Comparison of ENCODE assay signal across 11 cellular contexts in genomic region chrX:71107762-71108360, GRCh38. TPM values are rescaled to one million over a fixed set of nuclear protein-coding genes. Genes with fewer than 3 reads are reported as not detected.
DNase-seq lines count a peak whose midpoint lies in the region; TF ChIP-seq lines count a peak whose summit lies in the region.
"Had no signal": no experiment of that assay in that cellular context is flagged by ENCODE, and none has a peak within 500 bp of the region (broad histone marks: within the 10 kb centered on the region; RNA-seq: fewer than 3 reads in every experiment).

No MANE protein-coding gene starts in this region.

- intact Hi-C loops in CD14-positive monocyte (cut with micrococcal nuclease): no loop called here

- H3K36me3 ChIP-seq in endodermal cell (ENCODE audit: control insufficient read depth, insufficient read depth, low read length): no peaks in the 10 kb centered on the region

- WGBS in endodermal cell (ENCODE audit: insufficient coverage in 1 of 2, insufficient read length in 1 of 2), 2 experiments: 65 to 78% methylated on average over 2 to 9 of the region's 9 CpGs

- CTCF ChIA-PET in activated naive CD4-positive, alpha-beta T cell treated with anti-CD3 and anti-CD28 coated beads, Interleukin-2, amount 10 ng/mL, durations not matched to agents 7 days and 5 days (lab: Charles Lee): interaction anchor here (1.4 kb wide), 1 partner anchor 9 kb away, joined by 4 read pairs; no protein-coding TSS in a partner anchor
- CTCF ChIA-PET in RWPE1 (lab: Yijun Ruan, JAX): no interaction called here

- H3K27me3 ChIP-seq in endodermal cell (ENCODE audit: control insufficient read depth, insufficient read depth, low read length, poor library complexity, severe bottlenecking): no peaks in the 10 kb centered on the region

- peaks cover 65% of the 10 kb centered on the region for H3K4me1 Mint-ChIP-seq in activated naive CD4-positive, alpha-beta T cell treated with anti-CD3 and anti-CD28 coated beads, Interleukin-2, amount 10 ng/mL, durations not matched to agents 7 days and 5 days
- H3K4me1 Mint-ChIP-seq in nephron progenitor cell: peaks cover 81% of the 10 kb centered on the region
- peaks cover 82% of the 10 kb centered on the region for H3K4me1 Mint-ChIP-seq in CD14-positive monocyte
- peaks cover 11% of the 10 kb centered on the region for H3K4me1 Mint-ChIP-seq in endodermal cell

- H3K9me3 ChIP-seq in endodermal cell (ENCODE audit: control insufficient read depth, low read length): no peaks in the 10 kb centered on the region

- peak overlapping the region; percentile 22; the same call in 1 of the 2 replicates for H3K4me3 ChIP-seq in GM08714 (ENCODE audit: low read length)
- H3K4me3 ChIP-seq in endodermal cell (ENCODE audit: low read length): no peak overlapping the region

- no peaks in the 10 kb centered on the region for H3K9me3 Mint-ChIP-seq in activated naive CD4-positive, alpha-beta T cell treated with anti-CD3 and anti-CD28 coated beads, Interleukin-2, amount 10 ng/mL, durations not matched to agents 7 days and 5 days
- H3K9me3 Mint-ChIP-seq in nephron progenitor cell (peaks cover 75% of the 10 kb centered on the region), CD14-positive monocyte (peaks cover 0 to 1% (median 0%) of the 10 kb centered on the region in 7 donors), endodermal cell (peaks cover 76% of the 10 kb centered on the region)

- DNase-seq in NOMO-1 treated with dmso at 0.1 percent for 144 hours (lab: John Stamatoyannopoulos, UW; ENCODE audit: unreplicated experiment) (peak; percentile 26), nephron progenitor cell (peak; percentile 35), CD14-positive monocyte (ENCODE audit: low spot score) (no peak), RWPE1 (ENCODE audit: low spot score) (no peak), endodermal cell (no peak), SHP77 treated with DMSO at 0.1 percent for 48 hours (lab: John Stamatoyannopoulos, UW) (no peak)
- DNase-seq in activated naive CD4-positive, alpha-beta T cell treated with anti-CD3 and anti-CD28 coated beads, Interleukin-2, amount 10 ng/mL, durations not matched to agents 7 days and 5 days: peak; percentile 70
- DNase-seq: activated CD4-positive, CD25-positive, alpha-beta regulatory T cell treated with anti-CD3 and anti-CD28 coated beads, Interleukin-2, amount 50 U/mL, for 72 hours; EL; nucleus accumbens had no signal

- POLR2A ChIA-PET in RWPE1 (lab: Yijun Ruan, JAX; ENCODE audit: low non-redundant PET): no interaction called here

- H3K36me3 Mint-ChIP-seq in activated naive CD4-positive, alpha-beta T cell treated with anti-CD3 and anti-CD28 coated beads, Interleukin-2, amount 10 ng/mL, durations not matched to agents 7 days and 5 days: peaks cover 66% of the 10 kb centered on the region
- H3K36me3 Mint-ChIP-seq in nephron progenitor cell (ENCODE audit: low read depth) (no peaks in the 10 kb centered on the region), CD14-positive monocyte (peaks cover 0 to 15% of the 10 kb centered on the region in 2 donors), endodermal cell (ENCODE audit: low read depth) (no peaks in the 10 kb centered on the region)

- no peak overlapping the region for H3K27ac ChIP-seq in RWPE1
- H3K27ac ChIP-seq in endodermal cell (ENCODE audit: low read depth, low read length): no peak overlapping the region

- peak overlapping the region; percentile 99 for H3K4me3 Mint-ChIP-seq in activated naive CD4-positive, alpha-beta T cell treated with anti-CD3 and anti-CD28 coated beads, Interleukin-2, amount 10 ng/mL, durations not matched to agents 7 days and 5 days
- H3K4me3 Mint-ChIP-seq in nephron progenitor cell (peak overlapping the region; percentile 55), CD14-positive monocyte (peak overlapping the region in 1 of 2 donors; percentile 24), endodermal cell (no peak overlapping the region)

- H3K9ac ChIP-seq in endodermal cell (ENCODE audit: extremely low read depth, low read length, poor library complexity, severe bottlenecking): no peak overlapping the region

- no peak for TF ChIP-seq CTCF in nephron progenitor cell (IDR thresholded peaks at IDR 0.05)
- no peak for TF ChIP-seq CTCF in CD14-positive monocyte (IDR thresholded peaks at IDR 0.05)
- TF ChIP-seq CTCF in RWPE1 (conservative IDR thresholded peaks at IDR 0.05; ENCODE audit: low read depth): no peak
- TF ChIP-seq CTCF in endodermal cell (conservative IDR thresholded peaks at IDR 0.05): no peak

- H3K27me3 Mint-ChIP-seq in activated naive CD4-positive, alpha-beta T cell treated with anti-CD3 and anti-CD28 coated beads, Interleukin-2, amount 10 ng/mL, durations not matched to agents 7 days and 5 days: no peaks in the 10 kb centered on the region
- H3K27me3 Mint-ChIP-seq in nephron progenitor cell (ENCODE audit: low read depth, poor library complexity): no peaks in the 10 kb centered on the region
- H3K27me3 Mint-ChIP-seq in CD14-positive monocyte (ENCODE audit: low read depth in 3 of 3): peaks cover 0 to 3% (median 0%) of the 10 kb centered on the region in 3 donors
- H3K27me3 Mint-ChIP-seq in endodermal cell (ENCODE audit: insufficient read depth): peaks cover 38% of the 10 kb centered on the region

- H3K27ac Mint-ChIP-seq in activated naive CD4-positive, alpha-beta T cell treated with anti-CD3 and anti-CD28 coated beads, Interleukin-2, amount 10 ng/mL, durations not matched to agents 7 days and 5 days: peak overlapping the region; percentile 99
- H3K27ac Mint-ChIP-seq in nephron progenitor cell: peak overlapping the region; percentile 63
- H3K27ac Mint-ChIP-seq in CD14-positive monocyte: peak overlapping the region in 2 of 7 donors; percentile 1 to 26
- no peak overlapping the region for H3K27ac Mint-ChIP-seq in endodermal cell

- H3K4me1 ChIP-seq in endodermal cell (ENCODE audit: control insufficient read depth, insufficient read depth, low read length): peaks cover 4% of the 10 kb centered on the region

RNA-seq across cellular contexts. Expression of gene CXorf65, which starts 1.3 kb away (rescaled TPM):
- not detected for polyA plus RNA-seq in CD14-positive monocyte
- total RNA-seq in endodermal cell: not detected
- not detected for polyA plus RNA-seq in endodermal cell (2013, experiment 1 of 2)
- not detected for polyA plus RNA-seq in endodermal cell (2013, experiment 2 of 2)

RNA-seq across cellular contexts. Expression of gene IL2RG, which starts 3.5 kb away (rescaled TPM):
- 10 to 100 TPM; 48.3 to 94.5 TPM for polyA plus RNA-seq in CD14-positive monocyte
- not detected for total RNA-seq in endodermal cell
- not detected for polyA plus RNA-seq in endodermal cell (2013, experiment 1 of 2)
- not detected for polyA plus RNA-seq in endodermal cell (2013, experiment 2 of 2)

RNA-seq across cellular contexts. Expression of gene MED12, which starts 10.5 kb away (rescaled TPM):
- 1 to 10 TPM; 2.4 to 5.0 TPM for polyA plus RNA-seq in CD14-positive monocyte
- 10 to 100 TPM; 57.8 to 60.8 TPM for total RNA-seq in endodermal cell
- 43.8 TPM for polyA plus RNA-seq in endodermal cell (2013, experiment 1 of 2)
- 35.5 TPM for polyA plus RNA-seq in endodermal cell (2013, experiment 2 of 2)

RNA-seq across cellular contexts. Expression of gene FOXO4, which starts 12.2 kb away (rescaled TPM):
- polyA plus RNA-seq in CD14-positive monocyte: 1 to 10 TPM; 1.4 to 1.5 TPM
- total RNA-seq in endodermal cell: 10 to 100 TPM; 14.6 to 17.5 TPM
- polyA plus RNA-seq in endodermal cell (2013, experiment 1 of 2): 9.3 TPM
- polyA plus RNA-seq in endodermal cell (2013, experiment 2 of 2): 9.0 TPM

RNA-seq across cellular contexts. Expression of gene NLGN3, which starts 36.8 kb away (rescaled TPM):
- polyA plus RNA-seq in CD14-positive monocyte: under 1 TPM in 1 of 2 donors, not detected in 1; 0.05 TPM
- 1 to 10 TPM; 1.3 to 3.0 TPM for total RNA-seq in endodermal cell
- polyA plus RNA-seq in endodermal cell (2013, experiment 1 of 2): 22.8 TPM
- polyA plus RNA-seq in endodermal cell (2013, experiment 2 of 2): 22.0 TPM

Comparison
In these comparisons a context has a peak if more than half of its experiments do, and no peak if none do; other contexts are left out.
1. DNase-seq: peak in NOMO-1 treated with dmso at 0.1 percent for 144 hours (single experiment), activated naive CD4-positive, alpha-beta T cell treated with anti-CD3 and anti-CD28 coated beads, Interleukin-2, amount 10 ng/mL, durations not matched to agents 7 days and 5 days (single experiment) and nephron progenitor cell (single experiment); none in CD14-positive monocyte (single experiment), RWPE1 (single experiment), endodermal cell (single experiment) and SHP77 treated with DMSO at 0.1 percent for 48 hours (single experiment).